ENCODE assay signal across 8 cellular contexts in genomic region chr9:97714435-97714834, GRCh38. TPM values are rescaled to one million over a fixed set of nuclear protein-coding genes. Genes with fewer than 3 reads are reported as not detected.
DNase-seq lines count a peak whose midpoint lies in the region; ATAC-seq and TF ChIP-seq lines count a peak whose summit lies in the region.
"Had no signal": no experiment of that assay in that cellular context is flagged by ENCODE, and none has a peak within 500 bp of the region (broad histone marks: within the 10 kb centered on the region; RNA-seq: fewer than 3 reads in every experiment).

No MANE protein-coding gene starts in this region.

- H3K4me3 Mint-ChIP-seq in naive thymus-derived CD8-positive, alpha-beta T cell, result peak overlapping the region in 7 of 10 donors; percentile 9 to 77 (median 33)

- no peaks in the 10 kb centered on the region for H3K36me3 ChIP-seq in brain microvascular endothelial cell (replicated peaks)

- H3K27me3 Mint-ChIP-seq in naive thymus-derived CD8-positive, alpha-beta T cell, result peaks cover 0 to 8% (median 2%) of the 10 kb centered on the region in 5 donors

- H3K9me3 Mint-ChIP-seq in naive thymus-derived CD8-positive, alpha-beta T cell, result no peaks in the 10 kb centered on the region

- no peak overlapping the region for H3K27ac Mint-ChIP-seq in naive thymus-derived CD8-positive, alpha-beta T cell

- DNase-seq in EL (peak; percentile 98), brain microvascular endothelial cell (peak; percentile 25), GM13976 (ENCODE audit: low spot score) (no peak), KBM-7 (no peak)
- peak; percentile 44 for DNase-seq in Jurkat, Clone E6-1 (ENCODE audit: low read depth, low spot score)
- DNase-seq in naive thymus-derived CD8-positive, alpha-beta T cell, result peak in 4 of 10 donors; percentile 6 to 16 (median 12)
- DNase-seq: NCI-H187 treated with DMSO at 0.1 percent for 48 hours had no signal

- in situ Hi-C loops in brain microvascular endothelial cell (cut with HindIII; ENCODE audit: low pct_ligation_motif_present, low sequenced_read_pairs), result loop anchor here (25.0 kb wide), 1 partner anchor 198 kb away; the partner anchor contains the start of gene TRMO
- in situ Hi-C loops in GM13976 (cut with MboI; ENCODE audit: low sequenced_read_pairs, unreplicated experiment), result no loop called here
- in situ Hi-C loops in KBM-7 (cut with MboI; ENCODE audit: low pct_unique_long_range_greater_than_20kb, low sequenced_read_pairs), result no loop called here

- no peak overlapping the region for H3K4me3 ChIP-seq in Jurkat, Clone E6-1 (ENCODE audit: low read length)
- no peak overlapping the region for H3K4me3 ChIP-seq in brain microvascular endothelial cell (ENCODE audit: low read depth, low read length)

- no peaks in the 10 kb centered on the region for H3K27me3 ChIP-seq in brain microvascular endothelial cell (replicated peaks)

- TF ChIP-seq CTCF in brain microvascular endothelial cell (IDR thresholded peaks at IDR 0.05; ENCODE audit: low read depth, low read length, missing control alignments) (no peak), GM13976 (IDR thresholded peaks at IDR 0.05; ENCODE audit: borderline replicate concordance, control extremely low read depth, extremely low read depth, insufficient read depth, missing control alignments) (no peak)

- H3K36me3 Mint-ChIP-seq in naive thymus-derived CD8-positive, alpha-beta T cell, result no peaks in the 10 kb centered on the region

- peak; percentile 18 to 53 for ATAC-seq in naive thymus-derived CD8-positive, alpha-beta T cell
- no peak for ATAC-seq in HG03469 (IDR thresholded peaks at IDR 0.05; ENCODE audit: unreplicated experiment)

- peaks cover 15 to 27% (median 26%) of the 10 kb centered on the region in 4 donors for H3K4me1 Mint-ChIP-seq in naive thymus-derived CD8-positive, alpha-beta T cell

- H3K27ac ChIP-seq in brain microvascular endothelial cell, result no peak overlapping the region

- POLR2A ChIA-PET in naive thymus-derived CD8-positive, alpha-beta T cell (lab: Charles Lee), result interaction anchor here (1.1 to 1.3 kb wide), 2 partner anchors 18 to 208 kb away, joined by 5 read pairs; partner anchors contain the start of genes TRMO and XPA

RNA-seq across cellular contexts. Expression of gene XPA, which starts 17.3 kb away (rescaled TPM):
- polyA plus RNA-seq in Jurkat, Clone E6-1 (2012; ENCODE audit: insufficient read depth, insufficient read length), result 18.7 TPM
- total RNA-seq in naive thymus-derived CD8-positive, alpha-beta T cell, result 10 to 100 TPM; 22.2 to 25.9 TPM
- polyA plus RNA-seq in naive thymus-derived CD8-positive, alpha-beta T cell, result 10 to 100 TPM; 34.8 to 39.2 (median 35.1) TPM

Comparison
In these comparisons a context has a peak if more than half of its experiments do, and no peak if none do; other contexts are left out.
1. DNase-seq: peak in EL (single experiment), Jurkat, Clone E6-1 (single experiment) and brain microvascular endothelial cell (single experiment); none in GM13976 (single experiment) and KBM-7 (single experiment).